Comparison of ENCODE assay signal across 21 cellular contexts in genomic region chr15:61146643-61147230, GRCh38.
DNase-seq lines count a peak whose midpoint lies in the region; TF ChIP-seq lines count a peak whose summit lies in the region.
"Had no signal": no experiment of that assay in that cellular context is flagged by ENCODE, and none has a peak within 500 bp of the region (broad histone marks: within the 10 kb centered on the region; RNA-seq: fewer than 3 reads in every experiment).

No MANE protein-coding gene starts in this region.

- DNase-seq in COR-L47 (lab: John Stamatoyannopoulos, UW) (peak; percentile 33), NCI-H1092 treated with DMSO at 0.1 percent for 48 hours (lab: John Stamatoyannopoulos, UW) (peak; percentile 46), NCI-H2171 treated with DMSO at 0.1 percent for 48 hours (lab: John Stamatoyannopoulos, UW) (peak; percentile 96), iPS-NIHi11 (ENCODE audit: low spot score) (peak; percentile 32), foreskin fibroblast (no peak), GM19238 (ENCODE audit: insufficient read length, low spot score) (no peak)
- DNase-seq in activated CD4-positive, alpha-beta T cell treated with anti-CD3 and anti-CD28 coated beads for 48 hours, result no peak
- DNase-seq: activated CD4-positive, alpha-beta T cell treated with anti-CD3 and anti-CD28 coated beads, Interleukin-2, amount 50 U/mL, for 48 hours; activated naive CD4-positive, alpha-beta T cell treated with anti-CD3 and anti-CD28 coated beads for 36 hours; adrenal gland; body of pancreas; DMS79 treated with DMSO at 0.1 percent for 48 hours; lower lobe of right lung; NCI-H2029 treated with DMSO at 0.1 percent for 48 hours; NCI-H774; stimulated activated CD4-positive, alpha-beta T cell treated with anti-CD3 and anti-CD28 coated beads, Interleukin-2, amount 100 ng/mL, for 24 hours; T-helper 1 cell; tibial artery had no signal

- no peak overlapping the region for H3K4me3 ChIP-seq in foreskin fibroblast (ENCODE audit: low read depth in 1 of 2, low read length in 2 of 2)
- H3K4me3 ChIP-seq: adrenal gland, BLaER1, body of pancreas, lower lobe of right lung, right atrium auricular region, smooth muscle cell, tibial artery had no signal

- TF ChIP-seq CTCF in foreskin fibroblast (IDR thresholded peaks at IDR 0.05; ENCODE audit: low read depth, low read length), result no peak

Comparison
In these comparisons a context has a peak if more than half of its experiments do, and no peak if none do; other contexts are left out.
1. DNase-seq: peak in COR-L47 (single experiment), NCI-H1092 treated with DMSO at 0.1 percent for 48 hours (single experiment), NCI-H2171 treated with DMSO at 0.1 percent for 48 hours (single experiment) and iPS-NIHi11 (single experiment); none in foreskin fibroblast (0 of 2), activated CD4-positive, alpha-beta T cell treated with anti-CD3 and anti-CD28 coated beads for 48 hours (single experiment) and GM19238 (single experiment).